In the genomic region with DNA sequence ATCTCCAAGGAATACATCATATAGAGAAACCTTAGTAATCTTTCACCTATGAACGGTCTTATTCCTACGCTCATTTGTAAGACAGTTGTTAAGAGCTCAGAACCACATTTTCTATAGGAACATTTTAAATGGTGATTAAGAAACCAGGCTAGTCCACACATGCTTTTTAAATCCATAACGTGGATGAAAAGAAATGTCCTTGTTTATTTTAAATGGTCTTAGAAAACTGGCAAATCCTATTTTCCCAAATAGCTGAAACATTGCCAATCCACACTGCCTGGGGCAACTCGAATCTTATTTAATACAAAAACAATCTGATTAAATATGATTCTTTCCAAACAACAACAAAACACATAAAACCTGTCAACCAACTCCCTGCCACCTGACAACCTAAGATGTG, we compare ENCODE assay signal across 17 cellular contexts. TPM values are rescaled to one million over a fixed set of nuclear protein-coding genes. Genes with fewer than 3 reads are reported as not detected.
DNase-seq lines count a peak whose midpoint lies in the region; ATAC-seq, FAIRE-seq and TF ChIP-seq lines count a peak whose summit lies in the region.
"Had no signal": no experiment of that assay in that cellular context is flagged by ENCODE, and none has a peak within 500 bp of the region (broad histone marks: within the 10 kb centered on the region; RNA-seq: fewer than 3 reads in every experiment).

No MANE protein-coding gene starts in this region.

- no peak for FAIRE-seq in RCC 7860 (lab: Jason Lieb, UNC)
- FAIRE-seq: endometrium had no signal

- H2AFZ ChIP-seq in IMR-90 (replicated peaks; ENCODE audit: low read length, poor library complexity), result no peak overlapping the region

- no peak overlapping the region for H3K56ac ChIP-seq in IMR-90 (ENCODE audit: extremely low read depth, insufficient read depth, low read length)

- H3K9me3 ChIP-seq in IMR-90 (ENCODE audit: control insufficient read depth, insufficient read depth, low read length), result no peaks in the 10 kb centered on the region
- H3K9me3 ChIP-seq: Caco-2, tibial nerve had no signal

- TF ChIP-seq RAD21 in IMR-90 (IDR thresholded peaks at IDR 0.05; ENCODE audit: low read length), result no peak

- H3K27me3 ChIP-seq in IMR-90 (ENCODE audit: control insufficient read depth, insufficient read depth, low read length), result no peaks in the 10 kb centered on the region
- H3K27me3 ChIP-seq: tibial nerve had no signal

- no peak overlapping the region for H4K91ac ChIP-seq in IMR-90 (ENCODE audit: insufficient read depth, low read depth, low read length)

- no peak overlapping the region for H2AK5ac ChIP-seq in IMR-90 (ENCODE audit: low read depth, low read length)

- H3K14ac ChIP-seq in IMR-90 (replicated peaks; ENCODE audit: low read depth, low read length), result no peak overlapping the region

- intact Hi-C loops in IMR-90 (cut with micrococcal nuclease), result loop anchor here (5.0 kb wide), 1 partner anchor 63 kb away; no protein-coding TSS in a partner anchor

- TF ChIP-seq CTCF in 22Rv1 (IDR thresholded peaks at IDR 0.05) (no peak), IMR-90 (conservative IDR thresholded peaks at IDR 0.05; ENCODE audit: low read depth, low read length) (no peak), astrocyte of the spinal cord (IDR thresholded peaks at IDR 0.05; ENCODE audit: low read depth, low read length) (no peak), foreskin fibroblast (IDR thresholded peaks at IDR 0.05; ENCODE audit: low read depth, low read length) (no peak)

- H3K4ac ChIP-seq in IMR-90 (ENCODE audit: low read depth, low read length), result no peak overlapping the region

- H4K8ac ChIP-seq in IMR-90 (ENCODE audit: low read depth in 2 of 2, low read length in 2 of 2), result no peak overlapping the region; a peak in 1 of 4 replicates

- H4K20me1 ChIP-seq in IMR-90 (ENCODE audit: insufficient read depth, low read length), result no peaks in the 10 kb centered on the region

- H2BK20ac ChIP-seq in IMR-90 (ENCODE audit: low read depth, low read length), result no peak overlapping the region

- ATAC-seq in IMR-90 (ENCODE audit: low read depth), result peak; percentile 41
- no peak for ATAC-seq in HG03469 (IDR thresholded peaks at IDR 0.05; ENCODE audit: unreplicated experiment)

- peaks cover 3% of the 10 kb centered on the region for H3K9me1 ChIP-seq in IMR-90 (ENCODE audit: insufficient read depth, low read length)

- CTCF ChIA-PET in IMR-90 (lab: Yijun Ruan, JAX), result interaction anchor here (0.5 to 1.0 kb wide), 3 partner anchors 10 to 980 kb away, joined by 3 to 4 read pairs (median 4); no protein-coding TSS in a partner anchor

- H3K9ac ChIP-seq in IMR-90 (ENCODE audit: low read depth, low read length), result no peak overlapping the region

- POLR2A ChIA-PET in IMR-90 (lab: Charles Lee; ENCODE audit: unreplicated experiment), result no interaction called here

- no peak overlapping the region for H2BK15ac ChIP-seq in IMR-90 (ENCODE audit: low read depth, low read length)

- no peaks in the 10 kb centered on the region for H3K36me3 ChIP-seq in IMR-90 (ENCODE audit: control insufficient read depth, insufficient read depth, low read length)
- H3K36me3 ChIP-seq: tibial nerve had no signal

- peak; percentile 53 for DNase-seq in IMR-90
- DNase-seq in astrocyte of the spinal cord (ENCODE audit: low read depth, low spot score), result peak; percentile 23
- DNase-seq in foreskin fibroblast, result peak; percentile 37 to 79
- DNase-seq in DMS 273 treated with DMSO at 0.1 percent for 48 hours (lab: John Stamatoyannopoulos, UW), result no peak
- DNase-seq in RCC 7860 (ENCODE audit: low spot score), result no peak
- DNase-seq in DMS79 (lab: John Stamatoyannopoulos, UW), result no peak
- DNase-seq: activated CD4-positive, alpha-beta memory T cell treated with anti-CD3 and anti-CD28 coated beads for 36 hours; activated effector memory CD4-positive, alpha-beta T cell treated with Interleukin-2 at 50 U/mL for 16 hours; Caco-2; caudate nucleus; NCI-H510A treated with DMSO at 0.1 percent for 48 hours; RPMI8226; T1000 had no signal

- in situ Hi-C loops in IMR-90 (cut with MboI; ENCODE audit: low sequenced_read_pairs), result loop anchor here (10.0 kb wide), 1 partner anchor 245 kb away; the partner anchor contains the start of gene TLK1
- in situ Hi-C loops in astrocyte of the spinal cord (cut with HindIII; ENCODE audit: low sequenced_read_pairs), result no loop called here

- H3K23ac ChIP-seq in IMR-90 (ENCODE audit: low read depth, low read length), result no peak overlapping the region

- H4K5ac ChIP-seq in IMR-90 (ENCODE audit: low read depth, low read length), result no peak overlapping the region; the same call in 1 of the 2 replicates

- no CpG with 5 or more reads among the region's 4 CpGs for WGBS in IMR-90 (ENCODE audit: extremely low coverage in 2 of 2, insufficient read length in 1 of 2), 2 experiments

- H3K4me2 ChIP-seq in IMR-90 (ENCODE audit: low read depth, low read length), result peak overlapping the region; percentile 22; the same call in 1 of the 2 replicates

- dilution Hi-C loops in IMR-90 (cut with HindIII; ENCODE audit: low sequenced_read_pairs, unreplicated experiment), result no loop called here

- H2BK120ac ChIP-seq in IMR-90 (ENCODE audit: low read depth, low read length), result no peak overlapping the region

- no TSS peak for BruUV-seq in IMR-90 (replicated peaks; lab: Mats Ljungman, UMichigan)

- peak overlapping the region; percentile 60; the same call in 1 of the 2 replicates for H3K18ac ChIP-seq in IMR-90 (ENCODE audit: low read depth, low read length)

- H2BK5ac ChIP-seq in IMR-90 (ENCODE audit: low read depth, low read length, poor library complexity, severe bottlenecking), result no peak overlapping the region

- peaks cover 14 to 22% of the 10 kb centered on the region in 2 experiments; a peak in 2 of 4 replicates for H3K79me1 ChIP-seq in IMR-90 (ENCODE audit: low read depth in 1 of 2, low read length in 2 of 2)

- peaks cover 10% of the 10 kb centered on the region for H3K4me1 ChIP-seq in IMR-90 (ENCODE audit: control insufficient read depth, insufficient read depth, low read length)
- H3K4me1 ChIP-seq: Caco-2 had no signal

- H2AK9ac ChIP-seq in IMR-90 (replicated peaks; ENCODE audit: low read depth, low read length, poor library complexity), result no peak overlapping the region

- no peak overlapping the region for H3K4me3 ChIP-seq in IMR-90 (ENCODE audit: insufficient read depth, low read depth, low read length)
- H3K4me3 ChIP-seq in astrocyte of the spinal cord (ENCODE audit: low read depth, low read length), result no peak overlapping the region
- no peak overlapping the region for H3K4me3 ChIP-seq in foreskin fibroblast (ENCODE audit: low read depth in 1 of 2, low read length in 2 of 2)

- TF ChIP-seq POLR2A in IMR-90 (IDR thresholded peaks at IDR 0.05; ENCODE audit: low read depth, low read length), result no peak

- H3K27ac ChIP-seq in 22Rv1 (peak overlapping the region; percentile 23; the same call in 1 of the 2 replicates), IMR-90 (ENCODE audit: insufficient read depth, low read length) (no peak overlapping the region)
- H3K27ac ChIP-seq: tibial nerve had no signal

TF ChIP-seq in IMR-90, 13 proteins besides CTCF, POLR2A, EP300 and RAD21:
- TF ChIP-seq FOS (IDR thresholded peaks at IDR 0.05; ENCODE audit: low read depth, low read length) (no peak), USF2 (IDR thresholded peaks at IDR 0.05; ENCODE audit: low read depth, low read length) (no peak), MXI1 (IDR thresholded peaks at IDR 0.05; ENCODE audit: borderline replicate concordance, low read depth, low read length) (no peak), CEBPB (IDR thresholded peaks at IDR 0.05; ENCODE audit: low read depth, low read length) (no peak), SMC3 (IDR thresholded peaks at IDR 0.05; ENCODE audit: low read depth, low read length) (no peak)

RNA-seq across cellular contexts. Expression of gene METTL8, which starts 23.7 kb away (rescaled TPM):
- total RNA-seq in IMR-90 (2012; rRNA removed), result 10.6 and 20.0 TPM in 2 replicates
- polyA plus RNA-seq in IMR-90 (2012; rRNA removed), result 6.4 and 6.9 TPM in 2 replicates
- 2.0 and 4.4 TPM in 2 replicates for polyA plus RNA-seq in IMR-90 (2012; cell fraction: cytosol; rRNA removed)
- polyA plus RNA-seq in IMR-90 (2012; cell fraction: nucleus; rRNA removed; ENCODE audit: low replicate concordance), result 1.8 and 5.5 TPM in 2 replicates

RNA-seq across cellular contexts. Expression of gene DCAF17, which starts 23.9 kb away (rescaled TPM):
- 13.1 and 22.8 TPM in 2 replicates for total RNA-seq in IMR-90 (2012; rRNA removed)
- polyA plus RNA-seq in IMR-90 (2012; rRNA removed), result 5.0 and 6.7 TPM in 2 replicates
- 0.98 and 1.5 TPM in 2 replicates for polyA plus RNA-seq in IMR-90 (2012; cell fraction: cytosol; rRNA removed)
- 1.9 and 10.9 TPM in 2 replicates for polyA plus RNA-seq in IMR-90 (2012; cell fraction: nucleus; rRNA removed; ENCODE audit: low replicate concordance)

Comparison
In these comparisons a context has a peak if more than half of its experiments do, and no peak if none do; other contexts are left out.
1. DNase-seq: peak in IMR-90 (single experiment), astrocyte of the spinal cord (single experiment) and foreskin fibroblast (2 of 2); none in DMS 273 treated with DMSO at 0.1 percent for 48 hours (single experiment), RCC 7860 (single experiment) and DMS79 (single experiment).